In genomic region chr11:33868646-33869461, GRCh38 we compare ENCODE assay signal across 7 cellular contexts. TPM values are rescaled to one million over a fixed set of nuclear protein-coding genes. Genes with fewer than 3 reads are reported as not detected.
DNase-seq lines count a peak whose midpoint lies in the region; ATAC-seq, FAIRE-seq and TF ChIP-seq lines count a peak whose summit lies in the region.

No MANE protein-coding gene starts in this region.

- no peaks in the 10 kb centered on the region for H3K9me3 ChIP-seq in pancreas

- 5% methylated on average over 46 to 68 of the region's 68 CpGs for WGBS in pancreas, 2 donors

- no peaks in the 10 kb centered on the region for H3K27me3 ChIP-seq in pancreas

- H3K27ac ChIP-seq in pancreas = peak overlapping the region in 2 of 4 donors; percentile 21 to 47

- peak; percentile 12 to 53 for DNase-seq in NCI-H1930 (lab: John Stamatoyannopoulos, UW)
- DNase-seq in epithelial cell of proximal tubule (ENCODE audit: low read depth) = no peak
- peak in 1 of 6 donors; percentile 62 for DNase-seq in pancreas
- no peak for DNase-seq in stimulated activated CD4-positive, alpha-beta T cell treated with anti-CD3 and anti-CD28 coated beads, Interleukin-2, amount 100 ng/mL, for 24 hours
- DNase-seq in stimulated activated naive CD4-positive, alpha-beta T cell (lab: John Stamatoyannopoulos, UW) = no peak
- no peak for DNase-seq in NCI-H2171 (lab: John Stamatoyannopoulos, UW)

- no peak for TF ChIP-seq CTCF in epithelial cell of proximal tubule (conservative IDR thresholded peaks at IDR 0.05; ENCODE audit: low read depth, low read length)
- no peak for TF ChIP-seq CTCF in pancreas (IDR thresholded peaks at IDR 0.05)

- H3K36me3 ChIP-seq in pancreas = no peaks in the 10 kb centered on the region

- no peaks in the 10 kb centered on the region for H3K4me1 ChIP-seq in pancreas

- no peak for FAIRE-seq in pancreas (lab: Jason Lieb, UNC)

- H3K4me3 ChIP-seq in epithelial cell of proximal tubule (ENCODE audit: low read depth, low read length) (peak overlapping the region; percentile 45), pancreas (peak overlapping the region; percentile 28 to 58 (median 48))

- ATAC-seq in GM19328 (IDR thresholded peaks at IDR 0.05; ENCODE audit: unreplicated experiment) (peak; percentile 30), pancreas (peak in 3 of 4 donors; percentile 25 to 55 (median 51))

- intact Hi-C loops in pancreas (cut with DNase I) = no loop called here

RNA-seq across cellular contexts. Expression of gene LMO2, which starts 23.0 kb away (rescaled TPM):
- total RNA-seq in epithelial cell of proximal tubule (1.5 and 3.3 TPM in 2 replicates), pancreas (10 to 100 TPM in 1 of 6 donors, 1 to 10 TPM in 5; 2.4 to 11.5 (median 5.0) TPM)
- polyA plus RNA-seq in pancreas = 10 to 100 TPM; 10.8 to 24.3 TPM

Comparison
In these comparisons a context has a peak if more than half of its experiments do, and no peak if none do; other contexts are left out.
1. DNase-seq: peak in NCI-H1930 (2 of 2); none in epithelial cell of proximal tubule (single experiment), stimulated activated CD4-positive, alpha-beta T cell treated with anti-CD3 and anti-CD28 coated beads, Interleukin-2, amount 100 ng/mL, for 24 hours (0 of 2), stimulated activated naive CD4-positive, alpha-beta T cell (0 of 6) and NCI-H2171 (single experiment).